In genomic region chr1:8303876-8304275, GRCh38 we compare ENCODE assay signal across 24 cellular contexts. TPM values are rescaled to one million over a fixed set of nuclear protein-coding genes. Genes with fewer than 3 reads are reported as not detected.
DNase-seq lines count a peak whose midpoint lies in the region; ATAC-seq, FAIRE-seq and TF ChIP-seq lines count a peak whose summit lies in the region.
"Had no signal": no experiment of that assay in that cellular context is flagged by ENCODE, and none has a peak within 500 bp of the region (broad histone marks: within the 10 kb centered on the region; RNA-seq: fewer than 3 reads in every experiment).

No MANE protein-coding gene starts in this region.

- no peak for TF ChIP-seq EP300 in H1 (IDR thresholded peaks at IDR 0.05; ENCODE audit: borderline replicate concordance in 1 of 2, low read depth in 2 of 2, low read length in 2 of 2)

- intact Hi-C loops in Panc1 (cut with micrococcal nuclease; ENCODE audit: unreplicated experiment), result loop anchor here (5.0 kb wide), 1 partner anchor 92 kb away; no protein-coding TSS in a partner anchor

- in situ Hi-C loops in Panc1 (cut with HindIII; ENCODE audit: low pct_unique_long_range_greater_than_20kb, low sequenced_read_pairs), result loop anchor here (25.0 kb wide), 1 partner anchor 217 kb away; no protein-coding TSS in a partner anchor

- no peak for FAIRE-seq in H1 (lab: Jason Lieb, UNC)
- FAIRE-seq: A549, D721Med, GM12878, H54 had no signal

- no peak for TF ChIP-seq POLR2A in H1 (IDR thresholded peaks at IDR 0.05; ENCODE audit: control extremely low read depth in 1 of 2, low read depth in 2 of 2, low read length in 2 of 2)

- no peak overlapping the region for H2AFZ ChIP-seq in H1 (ENCODE audit: low read length)

- H4K91ac ChIP-seq in H1 (replicated peaks; ENCODE audit: insufficient read length, low read length), result peak overlapping the region; percentile 40

- H3K9ac ChIP-seq in H1 (replicated peaks in 1 of 4; ENCODE audit: extremely low read depth in 1 of 4, low read depth in 3 of 4, low read length in 3 of 4), result no peak overlapping the region
- H3K9ac ChIP-seq: BLaER1 treated with 17β-estradiol and CSF1 and Interleukin-3, amounts not matched to agents 10 nM and 100 nM had no signal

- H2BK120ac ChIP-seq in H1 (replicated peaks; ENCODE audit: low read depth, low read length), result no peak overlapping the region

- H2AK5ac ChIP-seq in H1 (ENCODE audit: low read depth, low read length), result no peak overlapping the region

- no peaks in the 10 kb centered on the region for H3K79me2 ChIP-seq in H1 (ENCODE audit: control insufficient read depth in 1 of 2, insufficient read depth in 2 of 2, low read length in 2 of 2)

- H2BK5ac ChIP-seq in H1 (ENCODE audit: low read depth, low read length), result no peak overlapping the region

- H3K23me2 ChIP-seq in H1 (ENCODE audit: low read depth, low read length), result peaks cover 2% of the 10 kb centered on the region; the same call in 1 of the 2 replicates

- H3K14ac ChIP-seq in H1 (ENCODE audit: insufficient read length), result no peak overlapping the region

- no peak overlapping the region for H3K56ac ChIP-seq in H1 (replicated peaks; ENCODE audit: insufficient read length, low read depth, low read length)

- ATAC-seq in Panc1 (peak; percentile 65), thoracic aorta (ENCODE audit: insufficient number of reproducible peaks, low FRiP score, low read depth) (no peak), HG03442 (IDR thresholded peaks at IDR 0.05; ENCODE audit: unreplicated experiment) (no peak), GM18868 (IDR thresholded peaks at IDR 0.05; ENCODE audit: unreplicated experiment) (no peak)
- ATAC-seq: A549, GM12878, GM23338 had no signal

- H3K36me3 Mint-ChIP-seq in glutamatergic neuron (ENCODE audit: unreplicated experiment), result no peaks in the 10 kb centered on the region
- H3K36me3 Mint-ChIP-seq: CD14-positive monocyte; CD8-positive, alpha-beta memory T cell had no signal

- H3K4me1 ChIP-seq in Panc1 (ENCODE audit: control insufficient read depth, insufficient read depth, low read length) (peaks cover 30% of the 10 kb centered on the region), H1 (replicated peaks in 1 of 4; ENCODE audit: control insufficient read depth in 3 of 4, insufficient read depth in 4 of 4, low read length in 3 of 4) (peaks cover 0 to 12% (median 2%) of the 10 kb centered on the region in 4 experiments; a peak in 2 of 7 replicates), thoracic aorta (ENCODE audit: control insufficient read depth in 1 of 2, low read depth in 2 of 2) (peaks cover 5 to 20% of the 10 kb centered on the region in 2 donors)
- H3K4me1 ChIP-seq: A549, BE2C, HAP-1 had no signal

- H4K5ac ChIP-seq in H1 (ENCODE audit: insufficient read length, low read depth, low read length), result no peak overlapping the region

- no peak overlapping the region for H3K4me3 Mint-ChIP-seq in glutamatergic neuron (ENCODE audit: unreplicated experiment)
- H3K4me3 Mint-ChIP-seq: CD14-positive monocyte; CD4-positive, alpha-beta T cell; CD8-positive, alpha-beta memory T cell; GM23338; HFFc6 had no signal

- H3K4me3 ChIP-seq in Panc1 (ENCODE audit: low read depth in 2 of 2, low read length in 2 of 2) (no peak overlapping the region), H1 (ENCODE audit: extremely low read depth in 1 of 4, insufficient read depth in 2 of 4, low read depth in 3 of 4, low read length in 4 of 4) (no peak overlapping the region), thoracic aorta (no peak overlapping the region)
- H3K4me3 ChIP-seq: A549; BLaER1 treated with 17β-estradiol and CSF1 and Interleukin-3, amounts not matched to agents 10 nM and 100 nM; GM12878; GM23338; HAP-1 had no signal

- H2BK15ac ChIP-seq in H1 (ENCODE audit: low read length), result no peak overlapping the region

- no TSS peak for BruUV-seq in Panc1 (replicated peaks; lab: Mats Ljungman, UMichigan)

- H3K23ac ChIP-seq in H1 (ENCODE audit: insufficient read length), result no peak overlapping the region

- H3K4me1 Mint-ChIP-seq in glutamatergic neuron (ENCODE audit: low read depth, unreplicated experiment), result no peaks in the 10 kb centered on the region
- H3K4me1 Mint-ChIP-seq: CD14-positive monocyte; CD8-positive, alpha-beta memory T cell had no signal

- TF ChIP-seq RAD21 in H1 (IDR thresholded peaks at IDR 0.05 in 1 of 2, conservative IDR thresholded peaks at IDR 0.05 in 1 of 2; ENCODE audit: low read depth in 2 of 2, low read length in 2 of 2), result no peak

- H3K27ac ChIP-seq in Panc1 (ENCODE audit: low read length), result peak overlapping the region; percentile 94
- no peak overlapping the region for H3K27ac ChIP-seq in H1 (ENCODE audit: low read depth, low read length)
- peak overlapping the region; percentile 61 to 88 for H3K27ac ChIP-seq in thoracic aorta
- H3K27ac ChIP-seq: BLaER1 treated with 17β-estradiol and CSF1 and Interleukin-3, amounts not matched to agents 10 nM and 100 nM had no signal

- H3K27me3 ChIP-seq in Panc1 (ENCODE audit: control insufficient read depth, insufficient read depth, low read length) (no peaks in the 10 kb centered on the region), H1 (replicated peaks in 1 of 4; ENCODE audit: control insufficient read depth in 3 of 4, extremely low read depth in 1 of 4, insufficient read depth in 3 of 4, low read length in 3 of 4) (no peaks in the 10 kb centered on the region), thoracic aorta (replicated peaks; ENCODE audit: insufficient read depth) (no peaks in the 10 kb centered on the region)
- H3K27me3 ChIP-seq: BE2C; BLaER1 treated with 17β-estradiol and CSF1 and Interleukin-3, amounts not matched to agents 10 nM and 100 nM had no signal

- H2BK20ac ChIP-seq in H1 (ENCODE audit: low read length), result no peak overlapping the region

- H3K27me3 Mint-ChIP-seq in glutamatergic neuron (ENCODE audit: unreplicated experiment), result peaks cover 3% of the 10 kb centered on the region

- H3K4ac ChIP-seq in H1 (replicated peaks; ENCODE audit: insufficient read length, low read depth, low read length), result no peak overlapping the region

- H3K9me3 ChIP-seq in Panc1 (ENCODE audit: control insufficient read depth, insufficient read depth, low read depth, low read length), result no peaks in the 10 kb centered on the region
- no peaks in the 10 kb centered on the region for H3K9me3 ChIP-seq in H1 (ENCODE audit: insufficient read depth in 2 of 2, low read depth in 1 of 2, low read length in 1 of 2)
- H3K9me3 ChIP-seq in thoracic aorta, result no peaks in the 10 kb centered on the region
- H3K9me3 ChIP-seq: A549; BE2C; BLaER1 treated with 17β-estradiol and CSF1 and Interleukin-3, amounts not matched to agents 10 nM and 100 nM; HAP-1 had no signal

- CTCF ChIA-PET in Panc1 (lab: Charles Lee), result no interaction called here
- CTCF ChIA-PET in H1 (lab: Charles Lee; ENCODE audit: partially characterized antibody), result interaction anchor here (0.8 to 3.0 kb wide), 3 partner anchors 8 to 288 kb away, joined by 4 to 30 read pairs (median 6); no protein-coding TSS in a partner anchor

- H3K27ac Mint-ChIP-seq in glutamatergic neuron (ENCODE audit: unreplicated experiment), result no peak overlapping the region
- H3K27ac Mint-ChIP-seq: CD4-positive, alpha-beta T cell; CD8-positive, alpha-beta memory T cell; GM23338 had no signal

- H3K4me2 ChIP-seq in H1 (ENCODE audit: insufficient read depth in 1 of 2, low read depth in 2 of 2, low read length in 2 of 2), result no peak overlapping the region
- H3K4me2 ChIP-seq: A549; BLaER1 treated with 17β-estradiol and CSF1 and Interleukin-3, amounts not matched to agents 10 nM and 100 nM; GM23338 had no signal

- no peak overlapping the region for H2BK12ac ChIP-seq in H1 (ENCODE audit: low read depth, low read length)

- DNase-seq in Panc1 (ENCODE audit: low read depth, low spot score) (no peak), H1 (ENCODE audit: low read depth in 1 of 2, low spot score in 2 of 2) (no peak), thoracic aorta (ENCODE audit: low spot score) (no peak), glutamatergic neuron (no peak)
- DNase-seq: 8988T; ACHN; AML-193; BE2C; CD4-positive, alpha-beta T cell; CD8-positive, alpha-beta memory T cell; DMS 273 treated with DMSO at 0.1 percent for 48 hours; DMS79; GDM1 had no signal

- no peak overlapping the region for H3K18ac ChIP-seq in H1 (ENCODE audit: extremely low read depth, low read length)

- no peak for TF ChIP-seq CTCF in Panc1 (IDR thresholded peaks at IDR 0.05)
- TF ChIP-seq CTCF in H1 (IDR thresholded peaks at IDR 0.05; ENCODE audit: control extremely low read depth in 1 of 3, insufficient read depth in 1 of 3, low read depth in 1 of 3, low read length in 3 of 3), result no peak
- no peak for TF ChIP-seq CTCF in thoracic aorta (IDR thresholded peaks at IDR 0.05)
- no peak for TF ChIP-seq CTCF in glutamatergic neuron (IDR thresholded peaks at IDR 0.05; ENCODE audit: partially characterized antibody, unreplicated experiment)

- no peaks in the 10 kb centered on the region for H3K79me1 ChIP-seq in H1 (ENCODE audit: low read depth, low read length)

- no peaks in the 10 kb centered on the region for H4K20me1 ChIP-seq in H1 (replicated peaks in 1 of 2; ENCODE audit: control insufficient read depth in 1 of 2, insufficient read depth in 2 of 2, low read length in 2 of 2)
- H4K20me1 ChIP-seq: BLaER1 treated with 17β-estradiol and CSF1 and Interleukin-3, amounts not matched to agents 10 nM and 100 nM had no signal

- H4K8ac ChIP-seq in H1 (ENCODE audit: extremely low read depth, insufficient read depth, low read length), result no peak overlapping the region

- WGBS in H1 (ENCODE audit: extremely low coverage in 1 of 2, insufficient coverage in 1 of 2, insufficient read length in 1 of 2, insufficient replicate concordance in 2 of 2, low coverage in 1 of 2, low lambda C conversion rate in 2 of 2, missing lambda C conversion rate in 1 of 2), 2 experiments, result 92% methylated on average over 4 of the region's 4 CpGs; no CpG with 5 or more reads in 1 of the 2 experiments

- peaks cover 2% of the 10 kb centered on the region for H3K9me3 Mint-ChIP-seq in glutamatergic neuron (ENCODE audit: unreplicated experiment)
- H3K9me3 Mint-ChIP-seq: CD4-positive, alpha-beta T cell; CD8-positive, alpha-beta memory T cell; GM23338; HFFc6 had no signal

- POLR2A ChIA-PET in Panc1 (lab: Charles Lee) (interaction anchor here (0.6 to 0.8 kb wide), 2 partner anchors 51 to 100 kb away, joined by 5 read pairs; no protein-coding TSS in a partner anchor), H1 (lab: Charles Lee; ENCODE audit: partially characterized antibody) (no interaction called here)

- H3K36me3 ChIP-seq in Panc1 (ENCODE audit: control insufficient read depth, insufficient read depth, low read length) (no peaks in the 10 kb centered on the region), H1 (ENCODE audit: control insufficient read depth in 2 of 4, insufficient read depth in 4 of 4, low read length in 3 of 4) (no peaks in the 10 kb centered on the region), thoracic aorta (no peaks in the 10 kb centered on the region)
- H3K36me3 ChIP-seq: BE2C; BLaER1 treated with 17β-estradiol and CSF1 and Interleukin-3, amounts not matched to agents 10 nM and 100 nM; HAP-1 had no signal

RNA-seq across cellular contexts. Expression of gene SLC45A1, which starts 14.0 kb away (rescaled TPM):
- total RNA-seq in Panc1 (2021; ENCODE audit: unreplicated experiment) (11.3 TPM), thoracic aorta (1 to 10 TPM; 4.4 to 6.0 TPM), glutamatergic neuron (ENCODE audit: unreplicated experiment) (6.1 TPM)
- polyA plus RNA-seq in Panc1 (2012; ENCODE audit: insufficient read length), result 49.4 TPM
- 1.6 and 1.7 TPM in 2 replicates for total RNA-seq in H1 (2021; fragmentation: NEBNext Ultra II Directional; extraction: Animal tissue kit (Norgen Biotek cat#: 25700))
- 1.0 and 1.6 TPM in 2 replicates for polyA plus RNA-seq in H1 (2011; rRNA removed)
- 0.96 TPM for polyA plus RNA-seq in H1 (2011; cell fraction: cytosol; rRNA removed)
- polyA plus RNA-seq in H1 (2011; cell fraction: nucleus; rRNA removed), result 1.5 TPM
- polyA plus RNA-seq in H1 (2012, experiment 1 of 2), result 1.6 to 2.1 TPM (median 1.8 TPM) in 4 replicates
- polyA plus RNA-seq in H1 (2012, experiment 2 of 2), result 1.8 TPM
- polyA plus RNA-seq in H1 (2013, experiment 1 of 2), result 2.7 TPM
- polyA plus RNA-seq in H1 (2013, experiment 2 of 2), result 3.0 TPM
- polyA minus RNA-seq in H1 (2011; rRNA and poly(A)+ RNA removed), result 0.32 and 1.1 TPM in 2 replicates
- polyA minus RNA-seq in H1 (2011; cell fraction: cytosol; rRNA and poly(A)+ RNA removed), result not detected
- 1.2 TPM for polyA minus RNA-seq in H1 (2011; cell fraction: nucleus; rRNA and poly(A)+ RNA removed)
- polyA plus RNA-seq: CD14-positive monocyte had no signal
